Comparison of ENCODE assay signal across 10 cellular contexts in the genomic region with DNA sequence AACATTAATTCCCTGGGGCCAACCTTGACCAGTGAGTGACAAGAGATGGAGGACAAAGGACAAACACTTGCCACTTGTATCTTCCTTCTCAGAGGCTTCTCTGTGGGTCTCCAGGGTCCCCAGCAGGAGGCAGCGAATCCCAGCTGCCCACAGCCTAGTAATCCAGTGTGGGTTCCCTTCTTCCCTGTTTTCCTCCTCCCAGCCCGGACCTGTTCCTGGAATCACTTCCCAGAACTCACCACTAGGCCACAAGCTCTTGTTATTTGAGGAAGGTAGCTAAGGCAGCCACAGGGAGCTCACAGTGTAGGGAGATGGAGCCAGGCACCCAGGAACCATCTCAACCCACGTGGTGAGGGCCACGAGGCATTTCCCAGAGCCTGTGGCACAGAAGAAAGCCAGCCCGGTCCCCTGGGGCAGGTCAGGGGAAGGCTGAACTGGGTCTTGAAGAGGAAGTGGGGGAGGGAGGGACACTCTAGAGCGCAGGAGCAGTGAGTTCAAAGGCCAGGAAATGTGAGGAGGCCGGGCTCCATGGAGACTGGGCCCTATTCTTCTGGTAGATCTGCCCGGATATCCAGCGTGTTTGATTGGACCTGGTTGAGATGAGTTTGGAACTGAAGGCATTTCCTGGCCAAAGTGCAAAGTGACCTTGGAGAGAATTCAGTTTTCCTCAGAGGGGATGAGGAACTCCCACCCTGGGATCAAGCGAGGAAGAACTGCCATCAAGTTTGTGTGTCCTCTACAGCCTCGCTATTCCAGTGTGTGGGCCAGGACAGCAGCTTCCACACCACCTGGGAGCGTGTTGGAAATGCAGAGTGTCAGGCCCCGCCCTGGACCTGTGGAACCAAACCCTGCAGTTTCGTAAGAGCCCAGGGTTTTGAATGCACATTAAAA. TPM values are rescaled to one million over a fixed set of nuclear protein-coding genes. Genes with fewer than 3 reads are reported as not detected.
DNase-seq lines count a peak whose midpoint lies in the region; ATAC-seq lines count a peak whose summit lies in the region.
"Had no signal": no experiment of that assay in that cellular context is flagged by ENCODE, and none has a peak within 500 bp of the region (broad histone marks: within the 10 kb centered on the region; RNA-seq: fewer than 3 reads in every experiment).

No MANE protein-coding gene starts in this region.

- peak overlapping the region in 2 of 3 donors; percentile 84 to 87 for H3K27ac Mint-ChIP-seq in CD4-positive, CD25-positive, alpha-beta regulatory T cell
- peak overlapping the region; percentile 50 for H3K27ac Mint-ChIP-seq in activated T-helper 1 cell treated with anti-CD3 and anti-CD28 coated beads, Interleukin-12 subunit alpha, Interleukin-12 subunit beta, Interleukin-2, Interleukin-4 antibody, amounts not matched to agents 30 ng/mL and 10 ng/mL and 1 ng/mL, durations not matched to agents 14 hours and 24 hours and 36 hours

- intact Hi-C loops in activated T-helper 1 cell treated with anti-CD3 and anti-CD28 coated beads, Interleukin-12 subunit alpha, Interleukin-12 subunit beta, Interleukin-2, Interleukin-4 antibody, amounts not matched to agents 30 ng/mL and 10 ng/mL and 1 ng/mL, durations not matched to agents 14 hours and 24 hours and 36 hours (cut with micrococcal nuclease), result no loop called here

- no peak overlapping the region for H3K27ac ChIP-seq in CD4-positive, CD25-positive, alpha-beta regulatory T cell (ENCODE audit: insufficient read depth, low read length, poor library complexity, severe bottlenecking)

- no peaks in the 10 kb centered on the region for H3K36me3 Mint-ChIP-seq in CD4-positive, CD25-positive, alpha-beta regulatory T cell
- no peaks in the 10 kb centered on the region for H3K36me3 Mint-ChIP-seq in activated T-helper 1 cell treated with anti-CD3 and anti-CD28 coated beads, Interleukin-12 subunit alpha, Interleukin-12 subunit beta, Interleukin-2, Interleukin-4 antibody, amounts not matched to agents 30 ng/mL and 10 ng/mL and 1 ng/mL, durations not matched to agents 14 hours and 24 hours and 36 hours (ENCODE audit: low read depth)

- peaks cover 0 to 2% of the 10 kb centered on the region in 2 experiments for H3K9me3 ChIP-seq in CD4-positive, CD25-positive, alpha-beta regulatory T cell (ENCODE audit: control insufficient read depth in 2 of 2, low read length in 2 of 2)

- peak; percentile 57 to 77 for ATAC-seq in CD4-positive, CD25-positive, alpha-beta regulatory T cell (ENCODE audit: low read depth in 2 of 2)
- ATAC-seq in HG02759 (IDR thresholded peaks at IDR 0.05; ENCODE audit: unreplicated experiment), result peak; percentile 43
- no peak for ATAC-seq in HG03139 (IDR thresholded peaks at IDR 0.05; ENCODE audit: unreplicated experiment)
- no peak for ATAC-seq in HG02571 (IDR thresholded peaks at IDR 0.05; ENCODE audit: unreplicated experiment)

- H3K4me1 Mint-ChIP-seq in CD4-positive, CD25-positive, alpha-beta regulatory T cell, result peaks cover 0 to 20% (median 9%) of the 10 kb centered on the region in 4 donors
- H3K4me1 Mint-ChIP-seq in activated T-helper 1 cell treated with anti-CD3 and anti-CD28 coated beads, Interleukin-12 subunit alpha, Interleukin-12 subunit beta, Interleukin-2, Interleukin-4 antibody, amounts not matched to agents 30 ng/mL and 10 ng/mL and 1 ng/mL, durations not matched to agents 14 hours and 24 hours and 36 hours (ENCODE audit: low read depth), result peaks cover 9% of the 10 kb centered on the region

- peaks cover 0 to 2% (median 0%) of the 10 kb centered on the region in 7 donors for H3K9me3 Mint-ChIP-seq in CD4-positive, CD25-positive, alpha-beta regulatory T cell
- H3K9me3 Mint-ChIP-seq in activated T-helper 1 cell treated with anti-CD3 and anti-CD28 coated beads, Interleukin-12 subunit alpha, Interleukin-12 subunit beta, Interleukin-2, Interleukin-4 antibody, amounts not matched to agents 30 ng/mL and 10 ng/mL and 1 ng/mL, durations not matched to agents 14 hours and 24 hours and 36 hours, result peaks cover 3% of the 10 kb centered on the region

- no peaks in the 10 kb centered on the region for H3K27me3 ChIP-seq in CD4-positive, CD25-positive, alpha-beta regulatory T cell (ENCODE audit: control insufficient read depth, insufficient read depth, low read length)

- H3K27me3 Mint-ChIP-seq in CD4-positive, CD25-positive, alpha-beta regulatory T cell, result no peaks in the 10 kb centered on the region
- H3K27me3 Mint-ChIP-seq in activated T-helper 1 cell treated with anti-CD3 and anti-CD28 coated beads, Interleukin-12 subunit alpha, Interleukin-12 subunit beta, Interleukin-2, Interleukin-4 antibody, amounts not matched to agents 30 ng/mL and 10 ng/mL and 1 ng/mL, durations not matched to agents 14 hours and 24 hours and 36 hours (ENCODE audit: insufficient read depth), result no peaks in the 10 kb centered on the region

- H3K4me1 ChIP-seq in CD4-positive, CD25-positive, alpha-beta regulatory T cell (ENCODE audit: control insufficient read depth, insufficient read depth, low read length, poor library complexity, severe bottlenecking), result peaks cover 18% of the 10 kb centered on the region

- no peak overlapping the region for H3K4me3 ChIP-seq in CD4-positive, CD25-positive, alpha-beta regulatory T cell (ENCODE audit: low read depth, low read length)
- H3K4me3 ChIP-seq: skin epidermis had no signal

- H3K4me3 Mint-ChIP-seq in CD4-positive, CD25-positive, alpha-beta regulatory T cell, result peak overlapping the region in 2 of 4 donors; percentile 66 to 68
- H3K4me3 Mint-ChIP-seq in activated T-helper 1 cell treated with anti-CD3 and anti-CD28 coated beads, Interleukin-12 subunit alpha, Interleukin-12 subunit beta, Interleukin-2, Interleukin-4 antibody, amounts not matched to agents 30 ng/mL and 10 ng/mL and 1 ng/mL, durations not matched to agents 14 hours and 24 hours and 36 hours, result no peak overlapping the region

- peak in 2 of 3 donors; percentile 20 to 81 for DNase-seq in CD4-positive, CD25-positive, alpha-beta regulatory T cell
- DNase-seq in activated T-helper 1 cell treated with anti-CD3 and anti-CD28 coated beads, Interleukin-12 subunit alpha, Interleukin-12 subunit beta, Interleukin-2, Interleukin-4 antibody, amounts not matched to agents 30 ng/mL and 10 ng/mL and 1 ng/mL, durations not matched to agents 14 hours and 24 hours and 36 hours (ENCODE audit: low spot score), result no peak
- DNase-seq in kidney tubule cell (ENCODE audit: low spot score) (peak; percentile 20), hippocampal formation (lab: John Stamatoyannopoulos, UW) (no peak)
- no peak for DNase-seq in effector CD8-positive, alpha-beta T cell (lab: John Stamatoyannopoulos, UW)
- DNase-seq: SHP77 had no signal

- no peaks in the 10 kb centered on the region for H3K36me3 ChIP-seq in CD4-positive, CD25-positive, alpha-beta regulatory T cell (ENCODE audit: control insufficient read depth, insufficient read depth, low read length)

RNA-seq across cellular contexts. Expression of a gene that starts 20.3 kb away (rescaled TPM):
- 15.3 TPM for total RNA-seq in CD4-positive, CD25-positive, alpha-beta regulatory T cell
- 1 to 10 TPM; 1.7 to 2.9 (median 2.0) TPM for polyA plus RNA-seq in CD4-positive, CD25-positive, alpha-beta regulatory T cell
- total RNA-seq in activated T-helper 1 cell treated with anti-CD3 and anti-CD28 coated beads, Interleukin-12 subunit alpha, Interleukin-12 subunit beta, Interleukin-2, Interleukin-4 antibody, amounts not matched to agents 30 ng/mL and 10 ng/mL and 1 ng/mL, durations not matched to agents 14 hours and 24 hours and 36 hours, result 9.5 and 10.2 TPM in 2 replicates

RNA-seq across cellular contexts. Expression of a gene that starts 36.1 kb away (rescaled TPM):
- 107 TPM for total RNA-seq in CD4-positive, CD25-positive, alpha-beta regulatory T cell
- polyA plus RNA-seq in CD4-positive, CD25-positive, alpha-beta regulatory T cell, result 1 to 10 TPM; 2.4 to 8.0 (median 5.2) TPM
- 31.8 and 33.8 TPM in 2 replicates for total RNA-seq in activated T-helper 1 cell treated with anti-CD3 and anti-CD28 coated beads, Interleukin-12 subunit alpha, Interleukin-12 subunit beta, Interleukin-2, Interleukin-4 antibody, amounts not matched to agents 30 ng/mL and 10 ng/mL and 1 ng/mL, durations not matched to agents 14 hours and 24 hours and 36 hours

Comparison
In these comparisons a context has a peak if more than half of its experiments do, and no peak if none do; other contexts are left out.
1. ATAC-seq: peak in CD4-positive, CD25-positive, alpha-beta regulatory T cell (2 of 2) and HG02759 (single experiment); none in HG03139 (single experiment) and HG02571 (single experiment).
2. DNase-seq: peak in CD4-positive, CD25-positive, alpha-beta regulatory T cell (2 of 3) and kidney tubule cell (single experiment); none in activated T-helper 1 cell treated with anti-CD3 and anti-CD28 coated beads, Interleukin-12 subunit alpha, Interleukin-12 subunit beta, Interleukin-2, Interleukin-4 antibody, amounts not matched to agents 30 ng/mL and 10 ng/mL and 1 ng/mL, durations not matched to agents 14 hours and 24 hours and 36 hours (single experiment), hippocampal formation (0 of 2) and effector CD8-positive, alpha-beta T cell (single experiment).